ENCODE assay signal across 9 cellular contexts in the genomic region with DNA sequence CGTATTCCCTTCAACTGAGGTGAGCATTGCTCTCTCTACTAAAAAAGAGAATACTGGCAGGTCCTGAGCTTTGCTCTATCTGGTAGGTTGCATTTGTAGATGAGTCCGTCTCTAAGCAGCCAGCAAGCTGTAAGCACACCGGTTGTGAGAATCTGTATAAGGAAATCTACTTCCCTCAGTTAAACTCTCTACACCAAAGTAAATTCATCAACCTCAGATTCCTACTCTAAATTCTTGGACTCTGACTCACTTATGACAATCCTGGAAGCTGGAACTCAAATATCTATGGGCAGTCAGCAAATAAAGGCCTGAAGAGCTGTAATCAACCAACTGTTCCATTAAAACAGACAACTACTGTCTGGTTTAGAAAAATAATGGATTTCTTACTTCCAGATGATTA. TPM values are rescaled to one million over a fixed set of nuclear protein-coding genes. Genes with fewer than 3 reads are reported as not detected.
DNase-seq lines count a peak whose midpoint lies in the region; FAIRE-seq and TF ChIP-seq lines count a peak whose summit lies in the region.
"Had no signal": no experiment of that assay in that cellular context is flagged by ENCODE, and none has a peak within 500 bp of the region (broad histone marks: within the 10 kb centered on the region; RNA-seq: fewer than 3 reads in every experiment).

No MANE protein-coding gene starts in this region.

- H3K36me3 ChIP-seq in MM.1S (replicated peaks; ENCODE audit: insufficient read depth, low read length), result no peaks in the 10 kb centered on the region

- no peak overlapping the region for H3K9ac ChIP-seq in MM.1S (ENCODE audit: low read length)

- TF ChIP-seq CTCF in MM.1S (IDR thresholded peaks at IDR 0.05; ENCODE audit: low read length), result no peak

- H3K4me3 ChIP-seq in MM.1S (ENCODE audit: low read length), result no peak overlapping the region

- peak; percentile 77 for DNase-seq in COLO829 (ENCODE audit: low spot score)
- DNase-seq in RCC 7860 (ENCODE audit: low spot score), result peak; percentile 90
- peak; percentile 82 for DNase-seq in fibroblast of peridontal ligament (ENCODE audit: extremely low read depth)
- DNase-seq in myocyte (ENCODE audit: low read depth), result peak; percentile 74
- DNase-seq in GDM1 (lab: John Stamatoyannopoulos, UW), result no peak
- no peak for DNase-seq in NCI-H524 treated with DMSO at 0.1 percent for 48 hours (lab: John Stamatoyannopoulos, UW)
- no peak for DNase-seq in MM.1S
- DNase-seq in 8988T, result no peak
- DNase-seq: DMS79 treated with DMSO at 0.1 percent for 48 hours had no signal

- peak; percentile 93 for FAIRE-seq in RCC 7860 (lab: Jason Lieb, UNC)

- no peak overlapping the region for H3K27ac ChIP-seq in MM.1S (ENCODE audit: low read length)

- H3K4me2 ChIP-seq in MM.1S (ENCODE audit: low read depth, low read length), result no peak overlapping the region

- no peaks in the 10 kb centered on the region for H4K20me1 ChIP-seq in MM.1S (ENCODE audit: insufficient read depth, low read length)

- no peaks in the 10 kb centered on the region for H3K4me1 ChIP-seq in MM.1S (ENCODE audit: low read length)

- no peak overlapping the region for H2AFZ ChIP-seq in MM.1S (ENCODE audit: low read length)

- no peaks in the 10 kb centered on the region for H3K27me3 ChIP-seq in MM.1S (replicated peaks; ENCODE audit: insufficient read depth, low read length)

- peaks cover 79% of the 10 kb centered on the region for H3K79me2 ChIP-seq in MM.1S (ENCODE audit: low read length)

- no peaks in the 10 kb centered on the region for H3K9me2 ChIP-seq in MM.1S (replicated peaks; ENCODE audit: insufficient read depth, low read length)

- H3F3A ChIP-seq in MM.1S (ENCODE audit: insufficient read depth, low read length), result 0 out of 2 replicates have a peak, but pooled peaks cover 2% of the 10 kb centered on the region

- no peaks in the 10 kb centered on the region for H3K9me3 ChIP-seq in MM.1S (replicated peaks; ENCODE audit: insufficient read depth, low read length)

RNA-seq across cellular contexts. Expression of gene FAT1, which starts 37.9 kb away (rescaled TPM):
- 268 and 353 TPM in 2 replicates for total RNA-seq in myocyte
- polyA plus RNA-seq in myocyte (2012), result 147 TPM

Comparison
In these comparisons a context has a peak if more than half of its experiments do, and no peak if none do; other contexts are left out.
1. DNase-seq: peak in COLO829 (single experiment), RCC 7860 (single experiment), fibroblast of peridontal ligament (single experiment) and myocyte (single experiment); none in GDM1 (single experiment), NCI-H524 treated with DMSO at 0.1 percent for 48 hours (single experiment), MM.1S (single experiment) and 8988T (single experiment).